ENCODE assay signal across 9 cellular contexts in the genomic region with DNA sequence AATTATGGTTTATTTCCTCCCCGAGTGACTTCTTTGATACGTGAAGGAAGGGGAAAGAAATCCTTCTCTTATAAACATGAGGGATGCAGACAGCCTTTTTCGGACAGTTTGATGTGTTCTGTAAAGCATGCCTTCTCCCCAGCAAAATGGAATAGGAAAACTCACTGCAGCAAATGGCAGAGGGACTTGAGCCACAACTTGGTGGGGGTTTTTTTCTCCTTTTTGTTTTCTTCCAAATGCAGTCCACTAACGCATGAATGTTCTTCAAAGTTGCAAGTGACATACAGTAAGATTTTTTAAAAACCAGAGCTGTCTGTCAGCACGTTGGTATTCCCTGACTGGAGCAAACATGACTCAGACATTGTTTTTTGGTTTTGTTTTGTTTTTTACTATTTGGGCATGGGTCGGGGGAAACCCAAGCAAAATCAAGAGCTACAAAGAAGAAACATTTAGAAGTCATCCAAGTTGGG. TPM values are rescaled to one million over a fixed set of nuclear protein-coding genes. Genes with fewer than 3 reads are reported as not detected.
A peak's percentile ranks its signal among the peaks of the same experiment; 100 is the strongest.
DNase-seq lines count a peak whose midpoint lies in the region; ATAC-seq, FAIRE-seq and TF ChIP-seq lines count a peak whose summit lies in the region.
"Had no signal": no experiment of that assay in that cellular context is flagged by ENCODE, and none has a peak within 500 bp of the region (broad histone marks: within the 10 kb centered on the region; RNA-seq: fewer than 3 reads in every experiment).

No MANE protein-coding gene starts in this region.

- DNase-seq in EH (ENCODE audit: low read depth) (peak; percentile 59), RKO (ENCODE audit: low spot score) (peak; percentile 75), esophagus muscularis mucosa (ENCODE audit: extremely low spot score) (no peak), pancreas (no peak), COR-L47 (lab: John Stamatoyannopoulos, UW) (no peak), NCI-H1417 (lab: John Stamatoyannopoulos, UW) (no peak), iPS-NIHi11 (ENCODE audit: low spot score) (no peak)

- H3K4me1 ChIP-seq in esophagus muscularis mucosa: peaks cover 5 to 34% (median 23%) of the 10 kb centered on the region in 4 donors
- peaks cover 0 to 17% (median 4%) of the 10 kb centered on the region in 3 donors for H3K4me1 ChIP-seq in pancreas

- H3K9me3 ChIP-seq in esophagus muscularis mucosa (no peaks in the 10 kb centered on the region), pancreas (no peaks in the 10 kb centered on the region)

- TF ChIP-seq CTCF in esophagus muscularis mucosa (IDR thresholded peaks at IDR 0.05) (no peak), pancreas (IDR thresholded peaks at IDR 0.05) (no peak)

- FAIRE-seq in pancreas (lab: Jason Lieb, UNC): no peak
- FAIRE-seq: colon had no signal

- 0% methylated on average over 6 of the region's 6 CpGs for WGBS in esophagus muscularis mucosa
- WGBS in pancreas, 2 donors: 0 to 1% methylated on average over 6 of the region's 6 CpGs

- intact Hi-C loops in esophagus muscularis mucosa (cut with DNase I): loop anchor here (5.0 kb wide), 1 partner anchor 153 kb away; a partner anchor contains a TSS
- intact Hi-C loops in pancreas (cut with DNase I): no loop called here

- TF ChIP-seq POLR2A in esophagus muscularis mucosa (IDR thresholded peaks at IDR 0.05; ENCODE audit: low read depth): no peak

- no peaks in the 10 kb centered on the region for H3K27me3 ChIP-seq in esophagus muscularis mucosa
- no peaks in the 10 kb centered on the region for H3K27me3 ChIP-seq in pancreas

- H3K4me3 ChIP-seq in esophagus muscularis mucosa (peak overlapping the region; percentile 67 to 94 (median 88)), pancreas (peak overlapping the region; percentile 10 to 77 (median 65))

- H3K27ac ChIP-seq in esophagus muscularis mucosa (replicated peaks in 1 of 4): peak overlapping the region; percentile 86 to 93 (median 92)
- peak overlapping the region in 2 of 4 donors; percentile 41 to 85 for H3K27ac ChIP-seq in pancreas

- ATAC-seq in pancreas: peak in 2 of 4 donors; percentile 2 to 4
- no peak for ATAC-seq in HG03565 (IDR thresholded peaks at IDR 0.05; ENCODE audit: unreplicated experiment)

- H3K36me3 ChIP-seq in esophagus muscularis mucosa (no peaks in the 10 kb centered on the region), pancreas (no peaks in the 10 kb centered on the region)

- no peak for TF ChIP-seq EP300 in esophagus muscularis mucosa (IDR thresholded peaks at IDR 0.05)

RNA-seq across cellular contexts. Expression of a gene that starts 0.6 kb away (rescaled TPM):
- 10 to 100 TPM; 29.7 to 58.6 (median 38.5) TPM for total RNA-seq in esophagus muscularis mucosa
- total RNA-seq in pancreas: 10 to 100 TPM; 12.7 to 30.1 (median 19.9) TPM
- polyA plus RNA-seq in pancreas: 10 to 100 TPM; 10.2 to 21.1 TPM

Comparison
In these comparisons a context has a peak if more than half of its experiments do, and no peak if none do; other contexts are left out.
1. DNase-seq: peak in EH (single experiment) and RKO (single experiment); none in esophagus muscularis mucosa (single experiment), pancreas (0 of 6), COR-L47 (single experiment), NCI-H1417 (0 of 3) and iPS-NIHi11 (single experiment).